Comparison of ENCODE assay signal across 13 cellular contexts in genomic region chr20:13684566-13685222, GRCh38. TPM values are rescaled to one million over a fixed set of nuclear protein-coding genes. Genes with fewer than 3 reads are reported as not detected.
DNase-seq lines count a peak whose midpoint lies in the region; ATAC-seq and TF ChIP-seq lines count a peak whose summit lies in the region.
"Had no signal": no experiment of that assay in that cellular context is flagged by ENCODE, and none has a peak within 500 bp of the region (broad histone marks: within the 10 kb centered on the region; RNA-seq: fewer than 3 reads in every experiment).

No MANE protein-coding gene starts in this region.

- H3K36me3 ChIP-seq in OCI-LY3 (replicated peaks; ENCODE audit: low read depth, low read length) (no peaks in the 10 kb centered on the region), Caco-2 (ENCODE audit: control insufficient read depth, insufficient read depth, low read length) (no peaks in the 10 kb centered on the region)
- H3K36me3 ChIP-seq: cardiac muscle cell had no signal

- H3K9ac ChIP-seq in OCI-LY3 (ENCODE audit: low read length): no peak overlapping the region

- H3K27me3 Mint-ChIP-seq in natural killer cell treated with Interleukin-12 subunit alpha and Interleukin-12 subunit beta and Interleukin-15 and Interleukin-18, amount 100 ng/mL, for 72 hours: peaks cover 16 to 28% of the 10 kb centered on the region in 2 donors
- no peaks in the 10 kb centered on the region for H3K27me3 Mint-ChIP-seq in Caco-2 (ENCODE audit: insufficient read depth, unreplicated experiment)

- no peaks in the 10 kb centered on the region for H4K20me1 ChIP-seq in OCI-LY3 (ENCODE audit: insufficient read depth, low read length)

- peaks cover 0 to 3% of the 10 kb centered on the region in 2 donors for H3K4me1 Mint-ChIP-seq in natural killer cell treated with Interleukin-12 subunit alpha and Interleukin-12 subunit beta and Interleukin-15 and Interleukin-18, amount 100 ng/mL, for 72 hours (ENCODE audit: low read depth in 2 of 2)
- H3K4me1 Mint-ChIP-seq in Caco-2 (ENCODE audit: low read depth, unreplicated experiment): peaks cover 23% of the 10 kb centered on the region

- ATAC-seq in GM19397 (IDR thresholded peaks at IDR 0.05; ENCODE audit: unreplicated experiment) (peak; percentile 62), HG03064 (IDR thresholded peaks at IDR 0.05; ENCODE audit: low read depth, unreplicated experiment) (peak; percentile 77)
- ATAC-seq in natural killer cell treated with Interleukin-12 subunit alpha and Interleukin-12 subunit beta and Interleukin-15 and Interleukin-18, amount 100 ng/mL, for 72 hours: no peak
- ATAC-seq: activated CD8-positive, alpha-beta T cell treated with anti-CD3 and anti-CD28 coated beads, Interleukin-2, amount 10 ng/mL, durations not matched to agents 7 days and 5 days had no signal

- TF ChIP-seq CTCF in OCI-LY3 (IDR thresholded peaks at IDR 0.05; ENCODE audit: low read depth, low read length) (no peak), Caco-2 (IDR thresholded peaks at IDR 0.05; ENCODE audit: insufficient read depth in 1 of 2, low read depth in 1 of 2, low read length in 1 of 2, severe bottlenecking in 1 of 2, unreplicated experiment in 1 of 2) (no peak)

- H3K4me3 ChIP-seq in OCI-LY3 (ENCODE audit: low read length) (peak overlapping the region; percentile 53), Caco-2 (ENCODE audit: low read depth, low read length) (no peak overlapping the region)
- H3K4me3 ChIP-seq: cardiac muscle cell had no signal

- no TSS peak for BruUV-seq in Caco-2 (replicated peaks; lab: Mats Ljungman, UMichigan)

- H3K9me3 ChIP-seq in OCI-LY3 (ENCODE audit: insufficient read depth, low read length) (no peaks in the 10 kb centered on the region), Caco-2 (0 out of 2 replicates have a peak, but pooled peaks cover 3% of the 10 kb centered on the region)

- no peak overlapping the region for H3K27ac ChIP-seq in OCI-LY3 (ENCODE audit: low read length)
- H3K27ac ChIP-seq: C4-2B, cardiac muscle cell had no signal

- no peak overlapping the region for H2AFZ ChIP-seq in OCI-LY3 (ENCODE audit: low read depth, low read length)

- no peaks in the 10 kb centered on the region for H3K9me3 Mint-ChIP-seq in natural killer cell treated with Interleukin-12 subunit alpha and Interleukin-12 subunit beta and Interleukin-15 and Interleukin-18, amount 100 ng/mL, for 72 hours
- peaks cover 20% of the 10 kb centered on the region for H3K9me3 Mint-ChIP-seq in Caco-2 (ENCODE audit: unreplicated experiment)

- no peaks in the 10 kb centered on the region for H3K36me3 Mint-ChIP-seq in natural killer cell treated with Interleukin-12 subunit alpha and Interleukin-12 subunit beta and Interleukin-15 and Interleukin-18, amount 100 ng/mL, for 72 hours
- H3K36me3 Mint-ChIP-seq in Caco-2 (ENCODE audit: insufficient read depth, unreplicated experiment): peaks cover 18% of the 10 kb centered on the region

- no peak overlapping the region for H3K27ac Mint-ChIP-seq in natural killer cell treated with Interleukin-12 subunit alpha and Interleukin-12 subunit beta and Interleukin-15 and Interleukin-18, amount 100 ng/mL, for 72 hours
- H3K27ac Mint-ChIP-seq in Caco-2 (ENCODE audit: unreplicated experiment): no peak overlapping the region
- H3K27ac Mint-ChIP-seq: activated CD8-positive, alpha-beta T cell treated with anti-CD3 and anti-CD28 coated beads, Interleukin-2, amount 10 ng/mL, durations not matched to agents 7 days and 5 days had no signal

- peak overlapping the region; percentile 68 for H3K4me2 ChIP-seq in OCI-LY3 (ENCODE audit: low read length)

- intact Hi-C loops in Caco-2 (cut with micrococcal nuclease; ENCODE audit: unreplicated experiment): no loop called here

- CTCF ChIA-PET in Caco-2 (lab: Charles Lee): no interaction called here

- peaks cover 22% of the 10 kb centered on the region; the same call in 1 of the 2 replicates for H3K27me3 ChIP-seq in OCI-LY3 (ENCODE audit: low read depth, low read length)
- H3K27me3 ChIP-seq in Caco-2 (replicated peaks; ENCODE audit: control insufficient read depth, insufficient read depth, low read length): no peaks in the 10 kb centered on the region
- H3K27me3 ChIP-seq: cardiac muscle cell had no signal

- peak; percentile 80 for DNase-seq in DMS 273 (lab: John Stamatoyannopoulos, UW; ENCODE audit: unreplicated experiment)
- DNase-seq in natural killer cell treated with Interleukin-12 subunit alpha and Interleukin-12 subunit beta and Interleukin-15 and Interleukin-18, amount 100 ng/mL, for 72 hours (ENCODE audit: low spot score): no peak
- DNase-seq in SW 1271 (lab: John Stamatoyannopoulos, UW): no peak
- DNase-seq in stimulated activated CD4-positive, alpha-beta T cell treated with anti-CD3 and anti-CD28 coated beads, Interleukin-15, amount 100 ng/mL, for 24 hours: no peak
- DNase-seq in Caco-2: no peak
- DNase-seq: activated CD8-positive, alpha-beta T cell treated with anti-CD3 and anti-CD28 coated beads, Interleukin-2, amount 10 ng/mL, durations not matched to agents 7 days and 5 days; HCEC 1CT; occipital lobe had no signal

- POLR2A ChIA-PET in Caco-2 (lab: Charles Lee): no interaction called here

- peaks cover 37% of the 10 kb centered on the region for H3K4me1 ChIP-seq in OCI-LY3 (ENCODE audit: low read length)
- peaks cover 27% of the 10 kb centered on the region for H3K4me1 ChIP-seq in Caco-2

- H3K79me2 ChIP-seq in OCI-LY3 (ENCODE audit: low read length): no peaks in the 10 kb centered on the region

- H3K4me3 Mint-ChIP-seq in natural killer cell treated with Interleukin-12 subunit alpha and Interleukin-12 subunit beta and Interleukin-15 and Interleukin-18, amount 100 ng/mL, for 72 hours: no peak overlapping the region
- H3K4me3 Mint-ChIP-seq in Caco-2 (ENCODE audit: unreplicated experiment): no peak overlapping the region
- H3K4me3 Mint-ChIP-seq: activated CD8-positive, alpha-beta T cell treated with anti-CD3 and anti-CD28 coated beads, Interleukin-2, amount 10 ng/mL, durations not matched to agents 7 days and 5 days had no signal

RNA-seq across cellular contexts. Expression of gene TASP1, which starts 46.0 kb away (rescaled TPM):
- total RNA-seq in natural killer cell treated with Interleukin-12 subunit alpha and Interleukin-12 subunit beta and Interleukin-15 and Interleukin-18, amount 100 ng/mL, for 72 hours: 10 to 100 TPM; 14.9 to 16.3 TPM
- 22.7 and 27.4 TPM in 2 replicates for total RNA-seq in Caco-2 (2022)

Comparison
In these comparisons a context has a peak if more than half of its experiments do, and no peak if none do; other contexts are left out.
1. ATAC-seq: peak in GM19397 (single experiment) and HG03064 (single experiment); none in natural killer cell treated with Interleukin-12 subunit alpha and Interleukin-12 subunit beta and Interleukin-15 and Interleukin-18, amount 100 ng/mL, for 72 hours (0 of 2).